16 cellular contexts compared by ENCODE assay signal in genomic region chr6:53916804-53917463, GRCh38.
A peak's percentile ranks its signal among the peaks of the same experiment; 100 is the strongest.
DNase-seq lines count a peak whose midpoint lies in the region; ATAC-seq and TF ChIP-seq lines count a peak whose summit lies in the region.
"Had no signal": no experiment of that assay in that cellular context is flagged by ENCODE, and none has a peak within 500 bp of the region (broad histone marks: within the 10 kb centered on the region; RNA-seq: fewer than 3 reads in every experiment).

No MANE protein-coding gene starts in this region.

- no peak for TF ChIP-seq CTCF in GM12865 (IDR thresholded peaks at IDR 0.05; ENCODE audit: insufficient read depth, low read depth, low read length, missing control alignments)
- no peak for TF ChIP-seq CTCF in colonic mucosa (IDR thresholded peaks at IDR 0.05)

- H3K27me3 ChIP-seq in colonic mucosa, result no peaks in the 10 kb centered on the region
- H3K27me3 ChIP-seq: transverse colon had no signal

- DNase-seq in GM12865 (ENCODE audit: low read depth), result peak; percentile 15
- peak; percentile 39 for DNase-seq in globus pallidus (ENCODE audit: low spot score)
- DNase-seq in activated effector memory CD4-positive, alpha-beta T cell treated with anti-CD3 and anti-CD28 coated beads, Interleukin-2, amount 50 U/mL, for 16 hours, result no peak
- no peak for DNase-seq in GDM1 (lab: John Stamatoyannopoulos, UW)
- no peak for DNase-seq in colonic mucosa
- no peak for DNase-seq in NOMO-1 treated with dmso at 0.1 percent for 144 hours (lab: John Stamatoyannopoulos, UW; ENCODE audit: unreplicated experiment)
- DNase-seq: activated T-cell treated with anti-CD3 and anti-CD28 coated beads, Interleukin-2, amount 50 U/mL, for 24 hours; effector CD4-positive, alpha-beta T cell; kidney glomerular epithelial cell; NCI-H1417 treated with DMSO at 0.1 percent for 48 hours; transverse colon had no signal

- intact Hi-C loops in colonic mucosa (cut with DNase I), result no loop called here

- H3K9me3 ChIP-seq in colonic mucosa, result no peaks in the 10 kb centered on the region
- H3K9me3 ChIP-seq: transverse colon had no signal

- no peaks in the 10 kb centered on the region for H3K36me3 ChIP-seq in colonic mucosa

- no peak overlapping the region for H3K27ac ChIP-seq in colonic mucosa
- H3K27ac ChIP-seq: transverse colon had no signal

- H3K9ac ChIP-seq in colonic mucosa (ENCODE audit: low read depth in 2 of 2, low read length in 2 of 2), result no peak overlapping the region

- no peak overlapping the region for H3K4me3 ChIP-seq in GM12865 (ENCODE audit: low read depth, low read length)
- H3K4me3 ChIP-seq in colonic mucosa, result no peak overlapping the region
- H3K4me3 ChIP-seq: smooth muscle cell, transverse colon had no signal

- no peaks in the 10 kb centered on the region for H3K4me1 ChIP-seq in colonic mucosa

- peak; percentile 80 for ATAC-seq in GM21423 (IDR thresholded peaks at IDR 0.05; ENCODE audit: unreplicated experiment)
- peak; percentile 73 for ATAC-seq in HG03139 (IDR thresholded peaks at IDR 0.05; ENCODE audit: unreplicated experiment)
- ATAC-seq: natural killer cell treated with Interleukin-12 subunit alpha and Interleukin-12 subunit beta and Interleukin-15 and Interleukin-18, amount 100 ng/mL, for 72 hours; WTC11 had no signal

Comparison
In these comparisons a context has a peak if more than half of its experiments do, and no peak if none do; other contexts are left out.
1. DNase-seq: peak in GM12865 (single experiment) and globus pallidus (single experiment); none in activated effector memory CD4-positive, alpha-beta T cell treated with anti-CD3 and anti-CD28 coated beads, Interleukin-2, amount 50 U/mL, for 16 hours (single experiment), GDM1 (single experiment), colonic mucosa (single experiment) and NOMO-1 treated with dmso at 0.1 percent for 144 hours (single experiment).